In genomic region chr3:108441528-108441927, GRCh38 we compare ENCODE assay signal across 17 cellular contexts.
"Had no signal": no experiment of that assay in that cellular context is flagged by ENCODE, and none has a peak within 500 bp of the region (broad histone marks: within the 10 kb centered on the region; RNA-seq: fewer than 3 reads in every experiment).

No MANE protein-coding gene starts in this region.

- H3K4me3 ChIP-seq: dorsolateral prefrontal cortex, heart left ventricle, transverse colon, vagina had no signal

- H3K36me3 ChIP-seq: heart left ventricle, neutrophil, transverse colon, vagina had no signal

- ATAC-seq: activated CD8-positive, alpha-beta memory T cell treated with anti-CD3 and anti-CD28 coated beads, Interleukin-2, amount 10 ng/mL, durations not matched to agents 7 days and 5 days; heart left ventricle; stimulated activated naive CD8-positive, alpha-beta T cell treated with anti-CD3 and anti-CD28 coated beads, Interleukin-15, Interleukin-2, amounts not matched to agents 100 U/mL and 50 U/mL, for 24 hours had no signal

- H3K4me1 Mint-ChIP-seq: activated CD8-positive, alpha-beta memory T cell treated with anti-CD3 and anti-CD28 coated beads, Interleukin-2, amount 10 ng/mL, durations not matched to agents 7 days and 5 days; immature natural killer cell had no signal

- H3K27ac ChIP-seq: heart left ventricle, neutrophil, transverse colon, vagina, VCaP had no signal

- H3K9me3 ChIP-seq: neutrophil, vagina had no signal

- H3K27ac Mint-ChIP-seq: activated CD8-positive, alpha-beta memory T cell treated with anti-CD3 and anti-CD28 coated beads, Interleukin-2, amount 10 ng/mL, durations not matched to agents 7 days and 5 days; activated naive CD4-positive, alpha-beta T cell treated with anti-CD3 and anti-CD28 coated beads for 36 hours; activated T-helper 2 cell treated with anti-CD3 and anti-CD28 coated beads, Interferon-gamma antibody, Interleukin-2, Interleukin-4, amounts not matched to agents 10 μg/mL and 5 μg/mL and 100 μg/mL, durations not matched to agents 14 hours and 24 hours and 36 hours; immature natural killer cell had no signal

- DNase-seq: activated CD4-positive, alpha-beta T cell treated with anti-CD3 and anti-CD28 coated beads, Interleukin-2, amount 50 U/mL, for 48 hours; activated CD8-positive, alpha-beta memory T cell treated with anti-CD3 and anti-CD28 coated beads, Interleukin-2, amount 10 ng/mL, durations not matched to agents 7 days and 5 days; activated naive CD4-positive, alpha-beta T cell treated with anti-CD3 and anti-CD28 coated beads for 36 hours; activated T-cell treated with anti-CD3 and anti-CD28 coated beads, Interleukin-2, amount 50 U/mL, for 1 hour; dorsolateral prefrontal cortex; foreskin melanocyte; heart left ventricle; immature natural killer cell; small intestine; stimulated activated naive CD8-positive, alpha-beta T cell treated with anti-CD3 and anti-CD28 coated beads, Interleukin-15, Interleukin-2, amounts not matched to agents 100 U/mL and 50 U/mL, for 24 hours; T-helper 1 cell; transverse colon had no signal

- H3K27me3 Mint-ChIP-seq: activated CD8-positive, alpha-beta memory T cell treated with anti-CD3 and anti-CD28 coated beads, Interleukin-2, amount 10 ng/mL, durations not matched to agents 7 days and 5 days had no signal

- H3K4me3 Mint-ChIP-seq: activated CD8-positive, alpha-beta memory T cell treated with anti-CD3 and anti-CD28 coated beads, Interleukin-2, amount 10 ng/mL, durations not matched to agents 7 days and 5 days; activated naive CD4-positive, alpha-beta T cell treated with anti-CD3 and anti-CD28 coated beads for 36 hours; immature natural killer cell; mesothelial cell of epicardium had no signal

- H3K27me3 ChIP-seq: dorsolateral prefrontal cortex, heart left ventricle, neutrophil, transverse colon, vagina had no signal

- H3K4me1 ChIP-seq: heart left ventricle, vagina had no signal
